ENCODE assay signal across 20 cellular contexts in genomic region chr4:169716677-169717076, GRCh38.
"Had no signal": no experiment of that assay in that cellular context is flagged by ENCODE, and none has a peak within 500 bp of the region (broad histone marks: within the 10 kb centered on the region; RNA-seq: fewer than 3 reads in every experiment).

No MANE protein-coding gene starts in this region.

- DNase-seq: activated CD4-positive, alpha-beta T cell treated with anti-CD3 and anti-CD28 coated beads, Interleukin-2, amount 50 U/mL, for 48 hours; activated naive CD4-positive, alpha-beta T cell treated with anti-CD3 and anti-CD28 coated beads for 36 hours; activated naive CD8-positive, alpha-beta T cell treated with anti-CD3 and anti-CD28 coated beads, Interleukin-2, amount 50 U/mL, for 24 hours; aorta; caudate nucleus; colonic mucosa; foreskin melanocyte; head of caudate nucleus; islet precursor cell; naive B cell; posterior cingulate gyrus; retina; stimulated activated CD4-positive, alpha-beta T cell treated with anti-CD3 and anti-CD28 coated beads, Interleukin-12 subunit alpha, Interleukin-12 subunit beta, amount 100 ng/mL, for 4 hours; stimulated activated CD4-positive, alpha-beta T cell treated with anti-CD3 and anti-CD28 coated beads, Interleukin-2, amount 100 ng/mL, for 24 hours; SW 1271; thyroid gland had no signal

- H3K27ac Mint-ChIP-seq: activated naive CD4-positive, alpha-beta T cell treated with anti-CD3 and anti-CD28 coated beads for 36 hours; activated naive CD8-positive, alpha-beta T cell treated with anti-CD3 and anti-CD28 coated beads, Interleukin-2, amount 50 U/mL, for 24 hours; activated T-helper 2 cell treated with anti-CD3 and anti-CD28 coated beads, Interferon-gamma antibody, Interleukin-2, Interleukin-4, amounts not matched to agents 10 μg/mL and 5 μg/mL and 100 μg/mL, durations not matched to agents 14 hours and 24 hours and 36 hours; naive B cell; stimulated activated effector memory CD8-positive, alpha-beta T cell treated with anti-CD3 and anti-CD28 coated beads, Interleukin-12 subunit alpha, Interleukin-12 subunit beta, amount 100 ng/mL, for 72 hours; T-helper 2 cell treated with Interferon-gamma antibody and Interleukin-4, amounts not matched to agents 5 μg/mL and 100 μg/mL, for 36 hours had no signal

- H3K27me3 ChIP-seq: colonic mucosa, esophagus muscularis mucosa, thyroid gland had no signal

- H3K9me3 Mint-ChIP-seq: activated naive CD4-positive, alpha-beta T cell treated with anti-CD3 and anti-CD28 coated beads for 36 hours; activated naive CD8-positive, alpha-beta T cell treated with anti-CD3 and anti-CD28 coated beads, Interleukin-2, amount 50 U/mL, for 24 hours; activated T-helper 2 cell treated with anti-CD3 and anti-CD28 coated beads, Interferon-gamma antibody, Interleukin-2, Interleukin-4, amounts not matched to agents 10 μg/mL and 5 μg/mL and 100 μg/mL, durations not matched to agents 14 hours and 24 hours and 36 hours; naive B cell; stimulated activated effector memory CD8-positive, alpha-beta T cell treated with anti-CD3 and anti-CD28 coated beads, Interleukin-12 subunit alpha, Interleukin-12 subunit beta, amount 100 ng/mL, for 72 hours; T-helper 2 cell treated with Interferon-gamma antibody and Interleukin-4, amounts not matched to agents 5 μg/mL and 100 μg/mL, for 36 hours had no signal

- H3K4me3 ChIP-seq: colonic mucosa, esophagus muscularis mucosa, thyroid gland had no signal

- H3K4me1 Mint-ChIP-seq: activated naive CD8-positive, alpha-beta T cell treated with anti-CD3 and anti-CD28 coated beads, Interleukin-2, amount 50 U/mL, for 24 hours; stimulated activated effector memory CD8-positive, alpha-beta T cell treated with anti-CD3 and anti-CD28 coated beads, Interleukin-12 subunit alpha, Interleukin-12 subunit beta, amount 100 ng/mL, for 72 hours had no signal

- H3K27me3 Mint-ChIP-seq: activated naive CD8-positive, alpha-beta T cell treated with anti-CD3 and anti-CD28 coated beads, Interleukin-2, amount 50 U/mL, for 24 hours; naive B cell had no signal

- H3K27ac ChIP-seq: colonic mucosa, esophagus muscularis mucosa, thyroid gland had no signal

- H3K4me3 Mint-ChIP-seq: activated naive CD4-positive, alpha-beta T cell treated with anti-CD3 and anti-CD28 coated beads for 36 hours; activated naive CD8-positive, alpha-beta T cell treated with anti-CD3 and anti-CD28 coated beads, Interleukin-2, amount 50 U/mL, for 24 hours; naive B cell; stimulated activated effector memory CD8-positive, alpha-beta T cell treated with anti-CD3 and anti-CD28 coated beads, Interleukin-12 subunit alpha, Interleukin-12 subunit beta, amount 100 ng/mL, for 72 hours; T-helper 2 cell treated with Interferon-gamma antibody and Interleukin-4, amounts not matched to agents 5 μg/mL and 100 μg/mL, for 36 hours had no signal
